ENCODE assay signal across 29 cellular contexts in the genomic region with DNA sequence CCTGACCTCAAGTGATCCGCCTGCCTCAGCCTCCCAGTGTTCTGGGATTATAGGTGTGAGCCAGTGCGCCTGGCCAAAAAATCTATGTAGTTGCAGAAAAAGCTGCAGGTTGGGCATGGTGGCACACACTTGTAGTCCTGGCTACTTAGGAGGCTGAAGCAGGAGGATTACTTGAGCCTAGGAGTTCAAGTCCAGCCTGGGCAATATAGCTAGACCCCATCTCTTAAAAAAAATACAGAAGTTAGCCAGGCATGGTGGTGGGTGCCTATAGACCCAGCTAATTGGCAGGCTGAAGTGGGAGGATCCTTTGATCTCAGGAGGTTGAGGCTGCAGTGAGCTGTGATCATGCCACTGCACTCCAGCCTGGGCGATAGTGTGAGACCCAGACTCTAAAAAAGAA.
"Had no signal": no experiment of that assay in that cellular context is flagged by ENCODE, and none has a peak within 500 bp of the region (broad histone marks: within the 10 kb centered on the region; RNA-seq: fewer than 3 reads in every experiment).

No MANE protein-coding gene starts in this region.

- H3K4me3 ChIP-seq: neural progenitor cell, ovary, psoas muscle, right lobe of liver, sigmoid colon, suprapubic skin, testis, tibial artery, upper lobe of left lung, vagina had no signal

- ATAC-seq: natural killer cell; psoas muscle; right cardiac atrium; right lobe of liver; stimulated activated naive CD8-positive, alpha-beta T cell treated with anti-CD3 and anti-CD28 coated beads, Interleukin-15, amount 100 ng/mL, for 72 hours; stimulated activated naive CD8-positive, alpha-beta T cell treated with anti-CD3 and anti-CD28 coated beads, Interleukin-15, Interleukin-2, amounts not matched to agents 100 U/mL and 50 U/mL, for 24 hours had no signal

- H3K4me3 Mint-ChIP-seq: natural killer cell; nephron; neural progenitor cell; stimulated activated memory B cell treated with anti-CD40 and anti-IgM and Interleukin-4, amounts not matched to agents 10 μg/mL and 1 μg/mL and 100 μg/mL, for 72 hours; stimulated activated naive CD8-positive, alpha-beta T cell treated with anti-CD3 and anti-CD28 coated beads, Interleukin-15, amount 100 ng/mL, for 72 hours had no signal

- H3K4me1 ChIP-seq: neural progenitor cell, parathyroid adenoma, psoas muscle, testis, tibial artery, upper lobe of left lung, vagina had no signal

- H3K9me3 Mint-ChIP-seq: natural killer cell; nephron; neural progenitor cell; stimulated activated memory B cell treated with anti-CD40 and anti-IgM and Interleukin-4, amounts not matched to agents 10 μg/mL and 1 μg/mL and 100 μg/mL, for 72 hours; stimulated activated naive CD8-positive, alpha-beta T cell treated with anti-CD3 and anti-CD28 coated beads, Interleukin-15, amount 100 ng/mL, for 72 hours had no signal

- H3K36me3 ChIP-seq: neural progenitor cell, ovary, right lobe of liver, sigmoid colon, suprapubic skin, tibial artery, upper lobe of left lung, vagina had no signal

- H3K9me3 ChIP-seq: ovary, psoas muscle, right lobe of liver, sigmoid colon, suprapubic skin, testis, tibial artery, upper lobe of left lung, vagina had no signal

- H3K27me3 ChIP-seq: neural progenitor cell, ovary, right lobe of liver, sigmoid colon, suprapubic skin, testis, tibial artery, upper lobe of left lung, vagina had no signal

- DNase-seq: natural killer cell; occipital lobe; ovary; posterior cingulate gyrus; psoas muscle; right cardiac atrium; right lobe of liver; sigmoid colon; small intestine; stimulated activated CD4-positive, alpha-beta T cell treated with anti-CD3 and anti-CD28 coated beads, Interleukin-12 subunit alpha, Interleukin-12 subunit beta, amount 100 ng/mL, for 4 hours; stimulated activated CD4-positive, alpha-beta T cell treated with anti-CD3 and anti-CD28 coated beads, Interleukin-1b, Interleukin-23, amount 100 ng/mL, for 48 hours; stimulated activated CD4-positive, alpha-beta T cell treated with anti-CD3 and anti-CD28 coated beads, Interleukin-4, amount 100 ng/mL, for 1 hour; stimulated activated CD4-positive, alpha-beta T cell treated with anti-CD3 and anti-CD28 coated beads, Interleukin-4, amount 100 ng/mL, for 4 hours; stimulated activated CD8-positive, alpha-beta memory T cell treated with anti-CD3 and anti-CD28 coated beads, Interleukin-4, amount 100 ng/mL, for 48 hours; stimulated activated naive CD4-positive, alpha-beta T cell; stimulated activated naive CD8-positive, alpha-beta T cell treated with anti-CD3 and anti-CD28 coated beads, Interleukin-15, amount 100 ng/mL, for 72 hours; stimulated activated naive CD8-positive, alpha-beta T cell treated with anti-CD3 and anti-CD28 coated beads, Interleukin-15, Interleukin-2, amounts not matched to agents 100 U/mL and 50 U/mL, for 24 hours; substantia nigra; testis; tibial artery; trophoblast cell; upper lobe of left lung had no signal

- H3K27me3 Mint-ChIP-seq: stimulated activated memory B cell treated with anti-CD40 and anti-IgM and Interleukin-4, amounts not matched to agents 10 μg/mL and 1 μg/mL and 100 μg/mL, for 72 hours; stimulated activated naive CD8-positive, alpha-beta T cell treated with anti-CD3 and anti-CD28 coated beads, Interleukin-15, amount 100 ng/mL, for 72 hours had no signal

- H3K27ac Mint-ChIP-seq: natural killer cell; nephron; neural progenitor cell; progenitor cell of endocrine pancreas; stimulated activated naive CD8-positive, alpha-beta T cell treated with anti-CD3 and anti-CD28 coated beads, Interleukin-15, amount 100 ng/mL, for 72 hours had no signal

- H3K27ac ChIP-seq: neural progenitor cell, ovary, parathyroid adenoma, psoas muscle, right lobe of liver, sigmoid colon, suprapubic skin, testis, tibial artery, upper lobe of left lung, vagina had no signal

- H3K36me3 Mint-ChIP-seq: natural killer cell; neural progenitor cell; stimulated activated memory B cell treated with anti-CD40 and anti-IgM and Interleukin-4, amounts not matched to agents 10 μg/mL and 1 μg/mL and 100 μg/mL, for 72 hours had no signal
